In genomic region chr22:39175127-39176066, GRCh38 we compare ENCODE assay signal across 8 cellular contexts. TPM values are rescaled to one million over a fixed set of nuclear protein-coding genes. Genes with fewer than 3 reads are reported as not detected.
A peak's percentile ranks its signal among the peaks of the same experiment; 100 is the strongest.
DNase-seq lines count a peak whose midpoint lies in the region; ATAC-seq and TF ChIP-seq lines count a peak whose summit lies in the region.

No MANE protein-coding gene starts in this region.

- H3K4me3 ChIP-seq in HUES64 (ENCODE audit: low read length) (no peak overlapping the region), suprapubic skin (no peak overlapping the region), MG63 (no peak overlapping the region)

- no peak for TF ChIP-seq EP300 in suprapubic skin (IDR thresholded peaks at IDR 0.05)

- H3K36me3 ChIP-seq in HUES64 (ENCODE audit: insufficient read depth, low read length) (no peaks in the 10 kb centered on the region), suprapubic skin (no peaks in the 10 kb centered on the region), MG63 (no peaks in the 10 kb centered on the region)

- H3K36me3 Mint-ChIP-seq in central memory CD8-positive, alpha-beta T cell (ENCODE audit: insufficient read depth): peaks cover 23% of the 10 kb centered on the region

- H3K9ac ChIP-seq in HUES64 (ENCODE audit: low read depth, low read length): peak overlapping the region; percentile 59

- H3K9me3 Mint-ChIP-seq in central memory CD8-positive, alpha-beta T cell: no peaks in the 10 kb centered on the region

- peaks cover 50% of the 10 kb centered on the region for H3K4me1 ChIP-seq in HUES64 (ENCODE audit: insufficient read depth, low read length)
- peaks cover 67% of the 10 kb centered on the region for H3K4me1 ChIP-seq in suprapubic skin

- H3K27me3 ChIP-seq in HUES64 (ENCODE audit: insufficient read depth, low read length) (no peaks in the 10 kb centered on the region), suprapubic skin (no peaks in the 10 kb centered on the region), MG63 (no peaks in the 10 kb centered on the region)

- H3K9me3 ChIP-seq in HUES64 (ENCODE audit: insufficient read depth, low read depth, low read length) (no peaks in the 10 kb centered on the region), suprapubic skin (no peaks in the 10 kb centered on the region), MG63 (no peaks in the 10 kb centered on the region)

- no peak for DNase-seq in central memory CD8-positive, alpha-beta T cell (ENCODE audit: low spot score in 2 of 2)
- peak; percentile 25 to 31 for DNase-seq in lung microvascular endothelial cell (ENCODE audit: low read depth in 2 of 2)
- DNase-seq in suprapubic skin (ENCODE audit: low spot score in 2 of 2): peak in 1 of 2 donors; percentile 76
- no peak for DNase-seq in AG20443 (ENCODE audit: low spot score)
- DNase-seq in MG63: no peak
- DNase-seq in midbrain (lab: John Stamatoyannopoulos, UW): no peak

- ATAC-seq in central memory CD8-positive, alpha-beta T cell (replicated peaks; ENCODE audit: extremely low read depth, poor library complexity, severe bottlenecking): no peak
- no peak for ATAC-seq in GM18868 (IDR thresholded peaks at IDR 0.05; ENCODE audit: unreplicated experiment)

- no peak for TF ChIP-seq POLR2A in suprapubic skin (IDR thresholded peaks at IDR 0.05)

- peak overlapping the region; percentile 97 for H3K27ac Mint-ChIP-seq in central memory CD8-positive, alpha-beta T cell (ENCODE audit: low read depth)

- 69% methylated on average over 22 of the region's 22 CpGs for WGBS in HUES64
- WGBS in suprapubic skin: 70% methylated on average over 15 of the region's 22 CpGs

- no peak for TF ChIP-seq CTCF in suprapubic skin (IDR thresholded peaks at IDR 0.05)

- peak overlapping the region; percentile 75 for H3K4me3 Mint-ChIP-seq in central memory CD8-positive, alpha-beta T cell

- H3K4me1 Mint-ChIP-seq in central memory CD8-positive, alpha-beta T cell: peaks cover 74% of the 10 kb centered on the region

- no peaks in the 10 kb centered on the region for H3K27me3 Mint-ChIP-seq in central memory CD8-positive, alpha-beta T cell

- H3K27ac ChIP-seq in HUES64 (ENCODE audit: low read depth, low read length) (peak overlapping the region; percentile 95), suprapubic skin (peak overlapping the region; percentile 77)

RNA-seq across cellular contexts. Expression of gene CBX7, which starts 22.9 kb away (rescaled TPM):
- polyA plus RNA-seq in HUES64 (2013, experiment 1 of 2): 2.9 TPM
- 3.7 TPM for polyA plus RNA-seq in HUES64 (2013, experiment 2 of 2)
- total RNA-seq in lung microvascular endothelial cell (2.4 and 5.8 TPM in 2 replicates), suprapubic skin (100 to 1,000 TPM in 1 of 4 donors, 10 to 100 TPM in 3; 38.1 to 126 (median 56.3) TPM)
- total RNA-seq in MG63 (2014; rRNA removed; shearing (Covaris generic); ENCODE audit: low replicate concordance): 7.9 and 13.6 TPM in 2 replicates

Comparison
In these comparisons a context has a peak if more than half of its experiments do, and no peak if none do; other contexts are left out.
1. DNase-seq: peak in lung microvascular endothelial cell (2 of 2); none in central memory CD8-positive, alpha-beta T cell (0 of 2), AG20443 (single experiment), MG63 (single experiment) and midbrain (single experiment).